Comparison of ENCODE assay signal across 8 cellular contexts in genomic region chr15:34708422-34708821, GRCh38. TPM values are rescaled to one million over a fixed set of nuclear protein-coding genes. Genes with fewer than 3 reads are reported as not detected.
A peak's percentile ranks its signal among the peaks of the same experiment; 100 is the strongest.
DNase-seq lines count a peak whose midpoint lies in the region; ATAC-seq and TF ChIP-seq lines count a peak whose summit lies in the region.

No MANE protein-coding gene starts in this region.

- TF ChIP-seq CTCF in HFFc6 (IDR thresholded peaks at IDR 0.05) (peak; percentile 93), esophagus muscularis mucosa (IDR thresholded peaks at IDR 0.05) (peak; percentile 61 to 75 (median 69)), osteoblast (IDR thresholded peaks at IDR 0.05; ENCODE audit: extremely low read depth, low read depth, low read length) (peak; percentile 97)

- DNase-seq in AG08396 (ENCODE audit: low spot score) (peak; percentile 48), HFFc6 (peak; percentile 38), RKO (ENCODE audit: low spot score) (peak; percentile 82), esophagus muscularis mucosa (ENCODE audit: extremely low spot score) (no peak), osteoblast (ENCODE audit: insufficient read length, low spot score, missing footprints) (no peak)
- DNase-seq in activated naive CD4-positive, alpha-beta T cell treated with anti-CD3 and anti-CD28 coated beads, Interleukin-2, amount 50 U/mL, for 16 hours, result no peak

- no peak for TF ChIP-seq POLR2A in esophagus muscularis mucosa (IDR thresholded peaks at IDR 0.05; ENCODE audit: low read depth)

- H2AFZ ChIP-seq in osteoblast (ENCODE audit: low read length), result no peak overlapping the region

- no peaks in the 10 kb centered on the region; the same call in 1 of the 2 replicates for H3K27me3 Mint-ChIP-seq in HFFc6 (ENCODE audit: insufficient read depth)

- H3K36me3 ChIP-seq in esophagus muscularis mucosa (no peaks in the 10 kb centered on the region), osteoblast (ENCODE audit: insufficient read depth, low read length) (no peaks in the 10 kb centered on the region)

- H3K4me3 Mint-ChIP-seq in HFFc6, result no peak overlapping the region

- H3K27ac ChIP-seq in esophagus muscularis mucosa (replicated peaks in 1 of 4) (no peak overlapping the region), osteoblast (ENCODE audit: low read depth, low read length) (no peak overlapping the region)

- H3K9me3 Mint-ChIP-seq in HFFc6, result no peaks in the 10 kb centered on the region

- no peaks in the 10 kb centered on the region for H4K20me1 ChIP-seq in osteoblast (ENCODE audit: insufficient read depth, low read length)

- WGBS in esophagus muscularis mucosa, result 63% methylated on average over 5 of the region's 5 CpGs

- no peak overlapping the region for H3K4me2 ChIP-seq in osteoblast (ENCODE audit: insufficient read depth, low read length)

- H3K79me2 ChIP-seq in osteoblast (ENCODE audit: insufficient read depth, low read length), result no peaks in the 10 kb centered on the region

- H3K36me3 Mint-ChIP-seq in HFFc6 (ENCODE audit: low read depth), result no peaks in the 10 kb centered on the region

- H3K4me1 ChIP-seq in esophagus muscularis mucosa (no peaks in the 10 kb centered on the region), osteoblast (ENCODE audit: insufficient read depth, low read length) (peaks cover 7% of the 10 kb centered on the region)

- H3K9me3 ChIP-seq in esophagus muscularis mucosa (no peaks in the 10 kb centered on the region), osteoblast (ENCODE audit: low read depth, low read length) (no peaks in the 10 kb centered on the region)

- ATAC-seq in HG03175 (IDR thresholded peaks at IDR 0.05; ENCODE audit: unreplicated experiment) (no peak), GM19395 (IDR thresholded peaks at IDR 0.05; ENCODE audit: unreplicated experiment) (no peak)

- H3K4me3 ChIP-seq in esophagus muscularis mucosa (no peak overlapping the region), osteoblast (ENCODE audit: insufficient read depth, low read length) (no peak overlapping the region)

- intact Hi-C loops in esophagus muscularis mucosa (cut with DNase I), result loop anchor here (2.0 kb wide), 1 partner anchor 212 kb away; no protein-coding TSS in a partner anchor

- H3K4me1 Mint-ChIP-seq in HFFc6 (ENCODE audit: low read depth), result peaks cover 36% of the 10 kb centered on the region

- no peak for TF ChIP-seq EP300 in esophagus muscularis mucosa (IDR thresholded peaks at IDR 0.05)

- H3K27ac Mint-ChIP-seq in HFFc6, result peak overlapping the region; percentile 39

- H3K27me3 ChIP-seq in esophagus muscularis mucosa, result peaks cover 0 to 21% (median 0%) of the 10 kb centered on the region in 4 donors
- peaks cover 22% of the 10 kb centered on the region for H3K27me3 ChIP-seq in osteoblast (ENCODE audit: insufficient read depth, low read length)

RNA-seq across cellular contexts. Expression of gene GJD2, which starts 46.4 kb away (rescaled TPM):
- total RNA-seq in HFFc6 (2021; fragmentation: NEBNext Ultra II Directional; extraction: Animal tissue kit (Norgen Biotek cat#: 25700)), result not detected
- total RNA-seq in esophagus muscularis mucosa (not detected), osteoblast (not detected in 2 replicates)

Comparison
In these comparisons a context has a peak if more than half of its experiments do, and no peak if none do; other contexts are left out.
1. DNase-seq: peak in AG08396 (single experiment), HFFc6 (single experiment) and RKO (single experiment); none in esophagus muscularis mucosa (single experiment), osteoblast (single experiment) and activated naive CD4-positive, alpha-beta T cell treated with anti-CD3 and anti-CD28 coated beads, Interleukin-2, amount 50 U/mL, for 16 hours (single experiment).
2. Peak in every context shown above with its lines, with median percentiles within 50 percentile points of each other: CTCF ChIP-seq.